Comparison of ENCODE assay signal across 10 cellular contexts in the genomic region with DNA sequence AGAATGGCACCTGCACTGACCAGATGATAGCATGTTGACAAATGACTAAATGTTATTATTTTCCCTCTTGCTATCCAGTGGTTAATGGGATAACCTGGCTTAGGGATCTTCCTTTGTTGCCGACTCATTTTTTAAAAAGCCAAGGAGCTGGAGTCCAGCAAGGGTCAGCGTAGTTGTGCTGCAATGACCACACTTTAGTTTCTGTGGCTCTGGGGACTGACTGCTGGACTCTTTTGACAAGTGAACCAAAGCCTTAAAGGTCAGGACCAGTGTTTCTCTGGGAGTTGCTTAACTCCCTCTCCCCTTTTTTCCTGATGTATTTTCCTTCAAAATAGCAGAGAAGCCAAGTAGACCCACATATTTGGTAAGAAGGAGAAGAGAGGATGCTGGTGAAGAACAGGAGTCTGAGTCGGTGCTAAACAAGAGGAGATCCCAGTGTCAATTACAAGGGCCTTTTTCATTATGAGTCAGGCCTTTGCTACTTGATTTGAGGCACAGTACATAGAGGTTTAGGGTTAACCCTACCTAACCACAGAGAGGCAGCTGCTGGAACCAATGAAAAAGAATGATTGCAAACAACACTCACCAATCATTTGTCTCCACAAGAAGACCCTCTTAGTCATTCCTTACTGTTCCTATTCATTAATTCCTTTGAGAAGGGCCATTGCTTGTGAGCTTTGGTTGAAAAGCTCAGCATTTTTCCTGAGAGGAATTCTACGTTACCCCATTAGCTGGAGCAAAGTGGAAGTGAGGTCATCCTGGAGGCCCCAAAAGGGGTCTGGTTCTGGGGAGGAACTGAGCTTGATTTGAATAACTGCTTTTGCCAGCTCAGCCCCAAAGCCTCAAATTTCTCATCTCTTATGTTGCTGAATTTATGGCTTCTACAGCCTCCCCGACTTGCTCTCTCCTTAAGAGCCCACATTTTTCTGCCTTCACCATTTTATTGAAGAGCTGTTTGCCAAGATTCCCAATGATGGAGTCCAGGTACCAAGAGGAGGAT.
DNase-seq lines count a peak whose midpoint lies in the region; ATAC-seq and TF ChIP-seq lines count a peak whose summit lies in the region.
"Had no signal": no experiment of that assay in that cellular context is flagged by ENCODE, and none has a peak within 500 bp of the region (broad histone marks: within the 10 kb centered on the region; RNA-seq: fewer than 3 reads in every experiment).

No MANE protein-coding gene starts in this region.

- peak; percentile 18 for DNase-seq in GM10266 (ENCODE audit: extremely low spot score)
- peak; percentile 62 for DNase-seq in HT1080 (ENCODE audit: low read depth)
- DNase-seq in NCI-H2029 treated with DMSO at 0.1 percent for 48 hours (lab: John Stamatoyannopoulos, UW): no peak
- no peak for DNase-seq in activated CD4-positive, CD25-positive, alpha-beta regulatory T cell (lab: John Stamatoyannopoulos, UW)
- DNase-seq in NCI-H146 treated with DMSO at 0.1 percent for 48 hours (lab: John Stamatoyannopoulos, UW; ENCODE audit: unreplicated experiment): no peak
- DNase-seq in mucosa of gallbladder (ENCODE audit: low spot score): no peak
- DNase-seq: activated naive CD8-positive, alpha-beta T cell treated with anti-CD3 and anti-CD28 coated beads, Interleukin-2, amount 10 ng/mL, durations not matched to agents 7 days and 5 days; effector memory CD8-positive, alpha-beta T cell had no signal

- no peak for TF ChIP-seq CTCF in GM10266 (IDR thresholded peaks at IDR 0.05; ENCODE audit: control insufficient read depth, insufficient read depth, low read depth, missing control alignments)

- ATAC-seq in GM19351 (IDR thresholded peaks at IDR 0.05; ENCODE audit: unreplicated experiment) (peak; percentile 98), HG02870 (IDR thresholded peaks at IDR 0.05; ENCODE audit: unreplicated experiment) (peak; percentile 99)
- ATAC-seq: effector memory CD8-positive, alpha-beta T cell had no signal

Comparison
In these comparisons a context has a peak if more than half of its experiments do, and no peak if none do; other contexts are left out.
1. DNase-seq: peak in GM10266 (single experiment) and HT1080 (single experiment); none in NCI-H2029 treated with DMSO at 0.1 percent for 48 hours (single experiment), activated CD4-positive, CD25-positive, alpha-beta regulatory T cell (0 of 4), NCI-H146 treated with DMSO at 0.1 percent for 48 hours (single experiment) and mucosa of gallbladder (single experiment).